ENCODE assay signal across 4 cellular contexts in genomic region chr1:2687174-2687591, GRCh38. TPM values are rescaled to one million over a fixed set of nuclear protein-coding genes. Genes with fewer than 3 reads are reported as not detected.
"Had no signal": no experiment of that assay in that cellular context is flagged by ENCODE, and none has a peak within 500 bp of the region (broad histone marks: within the 10 kb centered on the region; RNA-seq: fewer than 3 reads in every experiment).

No MANE protein-coding gene starts in this region.

RNA-seq across cellular contexts. Expression of gene MMEL1, which starts 54.4 kb away (rescaled TPM):
- total RNA-seq: ascending aorta, body of pancreas, bronchial epithelial cell, SK-MEL-5 had no signal
